In genomic region chr4:119835511-119835910, GRCh38 we compare ENCODE assay signal across 1 cellular context.
TF ChIP-seq lines count a peak whose summit lies in the region.

No MANE protein-coding gene starts in this region.

TF ChIP-seq in SK-N-SH, 30 proteins besides CTCF, POLR2A, EP300 and RAD21 (continued from another document):
- no peak for TF ChIP-seq NFIC (IDR thresholded peaks at IDR 0.05; ENCODE audit: borderline replicate concordance)
- no peak for TF ChIP-seq ELF1 (IDR thresholded peaks at IDR 0.05)
- no peak for TF ChIP-seq MEF2A (IDR thresholded peaks at IDR 0.05; ENCODE audit: borderline replicate concordance, low read depth)
- no peak for TF ChIP-seq TCF12 (IDR thresholded peaks at IDR 0.05)
